ENCODE assay signal across 8 cellular contexts in the genomic region with DNA sequence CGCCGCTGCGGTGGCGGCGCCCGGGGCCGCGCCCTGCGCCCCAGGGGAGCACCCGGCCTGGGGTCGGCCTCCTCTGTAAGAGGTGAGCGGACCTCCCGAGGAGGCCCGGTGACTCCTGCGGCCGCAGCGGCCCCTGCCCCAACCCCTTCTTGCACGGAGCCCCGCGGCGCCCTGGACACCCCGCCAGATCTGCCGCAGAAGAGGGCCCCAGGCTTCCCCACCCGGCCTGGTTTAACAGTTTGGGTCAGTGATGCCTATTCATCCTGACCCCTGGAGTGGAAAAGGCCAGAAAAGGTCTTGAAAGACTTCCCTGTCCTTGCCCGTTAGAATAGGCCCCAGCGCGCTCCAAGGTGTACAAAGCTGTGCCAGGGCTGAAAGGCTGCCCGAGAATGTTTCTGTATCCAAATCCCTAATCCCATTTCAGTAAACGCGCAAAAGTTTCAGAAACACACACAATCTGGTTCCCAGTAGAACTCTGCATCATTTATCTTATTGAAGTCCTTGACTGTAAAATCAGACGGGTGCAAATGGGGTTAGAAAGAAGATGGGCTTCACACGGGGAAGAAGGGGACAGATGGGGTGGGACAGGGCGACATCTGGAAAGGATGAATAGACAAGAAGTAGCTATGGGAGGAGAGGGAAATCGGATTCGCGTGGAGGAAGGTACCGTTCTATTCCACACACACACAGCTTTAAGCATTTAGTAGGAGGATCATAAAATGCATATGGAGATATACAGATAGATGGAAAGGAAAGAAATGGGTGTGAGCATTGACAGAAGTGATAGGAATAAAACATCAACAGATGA.
DNase-seq lines count a peak whose midpoint lies in the region; ATAC-seq and TF ChIP-seq lines count a peak whose summit lies in the region.

No MANE protein-coding gene starts in this region.

- H3K36me3 Mint-ChIP-seq in T-helper 1 cell treated with Interleukin-12 subunit alpha and Interleukin-12 subunit beta and Interleukin-4 antibody, amounts not matched to agents 30 μg/mL and 1 μg/mL, for 36 hours (ENCODE audit: low read depth): peaks cover 10% of the 10 kb centered on the region
- H3K36me3 Mint-ChIP-seq in nephron (ENCODE audit: low read depth): no peaks in the 10 kb centered on the region

- no peak for DNase-seq in epithelial cell of prostate (ENCODE audit: low read depth, low spot score)

- TF ChIP-seq CTCF in 22Rv1 (IDR thresholded peaks at IDR 0.05) (no peak), nephron (IDR thresholded peaks at IDR 0.05; ENCODE audit: unreplicated experiment in 3 of 3) (no peak)

- peak overlapping the region; percentile 92 for H3K27ac ChIP-seq in 22Rv1
- H3K27ac ChIP-seq in epithelial cell of prostate: peak overlapping the region; percentile 92

- peak; percentile 3 for ATAC-seq in GM18870 (IDR thresholded peaks at IDR 0.05; ENCODE audit: unreplicated experiment)
- no peak for ATAC-seq in HG03457 (IDR thresholded peaks at IDR 0.05; ENCODE audit: unreplicated experiment)
- ATAC-seq in HG03159 (IDR thresholded peaks at IDR 0.05; ENCODE audit: unreplicated experiment): no peak
- no peak for ATAC-seq in GM18909 (IDR thresholded peaks at IDR 0.05; ENCODE audit: poor library complexity, unreplicated experiment)

- H3K4me3 Mint-ChIP-seq in T-helper 1 cell treated with Interleukin-12 subunit alpha and Interleukin-12 subunit beta and Interleukin-4 antibody, amounts not matched to agents 30 μg/mL and 1 μg/mL, for 36 hours: peak overlapping the region; percentile 23
- H3K4me3 Mint-ChIP-seq in nephron: peak overlapping the region; percentile 78 to 82 (median 82)

- no peaks in the 10 kb centered on the region for H3K9me3 Mint-ChIP-seq in T-helper 1 cell treated with Interleukin-12 subunit alpha and Interleukin-12 subunit beta and Interleukin-4 antibody, amounts not matched to agents 30 μg/mL and 1 μg/mL, for 36 hours
- H3K9me3 Mint-ChIP-seq in nephron: no peaks in the 10 kb centered on the region

- peaks cover 42% of the 10 kb centered on the region for H3K27me3 Mint-ChIP-seq in T-helper 1 cell treated with Interleukin-12 subunit alpha and Interleukin-12 subunit beta and Interleukin-4 antibody, amounts not matched to agents 30 μg/mL and 1 μg/mL, for 36 hours (ENCODE audit: low read depth)
- no peaks in the 10 kb centered on the region for H3K27me3 Mint-ChIP-seq in nephron (ENCODE audit: low read depth)

- H3K4me1 Mint-ChIP-seq in T-helper 1 cell treated with Interleukin-12 subunit alpha and Interleukin-12 subunit beta and Interleukin-4 antibody, amounts not matched to agents 30 μg/mL and 1 μg/mL, for 36 hours (ENCODE audit: low read depth): peaks cover 20% of the 10 kb centered on the region
- H3K4me1 Mint-ChIP-seq in nephron: peaks cover 48% of the 10 kb centered on the region

- H3K27ac Mint-ChIP-seq in T-helper 1 cell treated with Interleukin-12 subunit alpha and Interleukin-12 subunit beta and Interleukin-4 antibody, amounts not matched to agents 30 μg/mL and 1 μg/mL, for 36 hours: peak overlapping the region; percentile 73
- peak overlapping the region; percentile 90 to 98 (median 94) for H3K27ac Mint-ChIP-seq in nephron
